In genomic region chr6:129726650-129727049, GRCh38 we compare ENCODE assay signal across 4 cellular contexts.
"Had no signal": no experiment of that assay in that cellular context is flagged by ENCODE, and none has a peak within 500 bp of the region (broad histone marks: within the 10 kb centered on the region; RNA-seq: fewer than 3 reads in every experiment).

No MANE protein-coding gene starts in this region.

- H3K4me3 ChIP-seq: GM23338 had no signal

- ATAC-seq: GM23338 had no signal

- H3K27ac Mint-ChIP-seq: GM23338, H9 had no signal

- H3K9me3 Mint-ChIP-seq: GM23338, H9 had no signal

- H3K4me3 Mint-ChIP-seq: GM23338, H9 had no signal

- DNase-seq: H9, HCEC 1CT, IMR-90 had no signal
